1 cellular context compared by ENCODE assay signal in the genomic region with DNA sequence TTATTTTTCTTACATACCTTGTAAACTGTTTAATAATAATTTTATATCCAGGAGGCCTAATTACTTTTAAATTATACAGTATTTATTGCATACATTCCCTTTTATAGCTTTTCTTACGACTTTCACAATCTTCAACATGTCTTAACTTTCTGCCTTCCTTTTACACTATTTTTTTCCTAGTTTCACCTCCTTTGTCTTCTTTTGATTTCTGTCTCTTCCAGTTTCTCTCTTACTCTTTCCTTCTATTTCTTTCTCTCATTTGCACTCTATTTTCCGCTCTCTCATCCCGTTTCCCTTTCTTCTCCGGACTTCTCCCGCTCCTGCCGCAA.
TF ChIP-seq lines count a peak whose summit lies in the region.

No MANE protein-coding gene starts in this region.

TF ChIP-seq in GM12878, 131 proteins besides CTCF, POLR2A, EP300 and RAD21:
- TF ChIP-seq BHLHE40 (IDR thresholded peaks at IDR 0.05; ENCODE audit: borderline replicate concordance in 1 of 2, low read depth in 2 of 2, low read length in 1 of 2): no peak
- no peak for TF ChIP-seq POLR2AphosphoS5 (IDR thresholded peaks at IDR 0.05; ENCODE audit: low read length)
- TF ChIP-seq IKZF2 (IDR thresholded peaks at IDR 0.05): peak; percentile 27 to 44; a peak in 1 of 4 replicates
- TF ChIP-seq TAF1 (IDR thresholded peaks at IDR 0.05; ENCODE audit: borderline replicate concordance, low read depth, low read length): no peak
